In genomic region chr11:76782526-76783293, GRCh38 we compare ENCODE assay signal across 1 cellular context.
A peak's percentile ranks its signal among the peaks of the same experiment; 100 is the strongest.
TF ChIP-seq lines count a peak whose summit lies in the region.

No MANE protein-coding gene starts in this region.

TF ChIP-seq in HepG2, 621 proteins besides CTCF, POLR2A, EP300 and RAD21 (continued from another document and continues in another):
- peak; percentile 41 to 52; a peak in 2 of 4 replicates for TF ChIP-seq HMGXB4 (CRISPR knock-in tag; IDR thresholded peaks at IDR 0.05; ENCODE audit: borderline replicate concordance in 1 of 2, low read depth in 1 of 2)
- TF ChIP-seq ZNF205 (CRISPR knock-in tag; IDR thresholded peaks at IDR 0.05): peak; percentile 42
- peak; percentile 7; the same call in 1 of the 2 replicates for TF ChIP-seq GATA4 (IDR thresholded peaks at IDR 0.05; ENCODE audit: borderline replicate concordance, low read depth)
- peak; percentile 68 for TF ChIP-seq GATAD2A (CRISPR knock-in tag; IDR thresholded peaks at IDR 0.05)
- peak in 1 of 2 experiments; percentile 44; a peak in 1 of 4 replicates for TF ChIP-seq KLF16 (CRISPR knock-in tag; IDR thresholded peaks at IDR 0.05)
- no peak for TF ChIP-seq ZFP36 (IDR thresholded peaks at IDR 0.05; ENCODE audit: borderline replicate concordance, low read depth, low read length, partially characterized antibody)
- TF ChIP-seq ZNF614 (CRISPR knock-in tag; IDR thresholded peaks at IDR 0.05; ENCODE audit: borderline replicate concordance): peak; percentile 74; the same call in 1 of the 2 replicates
- TF ChIP-seq HMG20B (CRISPR knock-in tag; conservative IDR thresholded peaks at IDR 0.05): no peak
- peak; percentile 56; the same call in 1 of the 2 replicates for TF ChIP-seq DMAP1 (CRISPR knock-in tag; IDR thresholded peaks at IDR 0.05)
- no peak for TF ChIP-seq REST (IDR thresholded peaks at IDR 0.05; ENCODE audit: borderline replicate concordance in 1 of 2, low read depth in 1 of 2, low read length in 2 of 2)
- no peak for TF ChIP-seq LRRFIP1 (CRISPR knock-in tag; conservative IDR thresholded peaks at IDR 0.05)
- peak; percentile 31; the same call in 1 of the 2 replicates for TF ChIP-seq ZNF768 (CRISPR knock-in tag; IDR thresholded peaks at IDR 0.05)
- no peak for TF ChIP-seq ZNF530 (CRISPR knock-in tag; IDR thresholded peaks at IDR 0.05; ENCODE audit: low read depth)
- TF ChIP-seq EHMT2 (IDR thresholded peaks at IDR 0.05; ENCODE audit: borderline replicate concordance, low read depth, low read length): no peak
- no peak for TF ChIP-seq SOX13 (IDR thresholded peaks at IDR 0.05)
- TF ChIP-seq SOX13 (CRISPR knock-in tag; conservative IDR thresholded peaks at IDR 0.05 in 1 of 2, IDR thresholded peaks at IDR 0.05 in 1 of 2): no peak
- TF ChIP-seq ZNF670 (CRISPR knock-in tag; IDR thresholded peaks at IDR 0.05; ENCODE audit: borderline replicate concordance): peak; percentile 61
- TF ChIP-seq E2F1 (CRISPR knock-in tag; IDR thresholded peaks at IDR 0.05): 0 out of 2 replicates have a peak, but pooled peaks have one; percentile 13
- TF ChIP-seq ZNF274 (CRISPR knock-in tag; IDR thresholded peaks at IDR 0.05): no peak
- TF ChIP-seq ZNF318 (CRISPR knock-in tag; IDR thresholded peaks at IDR 0.05): no peak
- TF ChIP-seq HDAC1 (CRISPR knock-in tag; IDR thresholded peaks at IDR 0.05): peak; percentile 65
- TF ChIP-seq ZNF407 (CRISPR knock-in tag; IDR thresholded peaks at IDR 0.05; ENCODE audit: not compliant biosample characterization): no peak
